ENCODE assay signal across 11 cellular contexts in genomic region chr2:234191819-234192407, GRCh38.
DNase-seq lines count a peak whose midpoint lies in the region; ATAC-seq and TF ChIP-seq lines count a peak whose summit lies in the region.
"Had no signal": no experiment of that assay in that cellular context is flagged by ENCODE, and none has a peak within 500 bp of the region (broad histone marks: within the 10 kb centered on the region; RNA-seq: fewer than 3 reads in every experiment).

No MANE protein-coding gene starts in this region.

- H3K4me1 ChIP-seq in upper lobe of right lung (no peaks in the 10 kb centered on the region), left ventricle myocardium inferior (no peaks in the 10 kb centered on the region)

- CTCF ChIA-PET in T-cell (lab: Charles Lee), result no interaction called here

- TF ChIP-seq CTCF in choroid plexus epithelial cell (conservative IDR thresholded peaks at IDR 0.05; ENCODE audit: low read depth, low read length) (peak; percentile 14), upper lobe of right lung (IDR thresholded peaks at IDR 0.05) (no peak), left ventricle myocardium inferior (IDR thresholded peaks at IDR 0.05; ENCODE audit: borderline replicate concordance) (no peak)

- no peaks in the 10 kb centered on the region for H3K9me3 ChIP-seq in upper lobe of right lung
- H3K9me3 ChIP-seq in left ventricle myocardium inferior (replicated peaks), result no peaks in the 10 kb centered on the region

- H3K4me3 ChIP-seq in choroid plexus epithelial cell (ENCODE audit: low read depth, low read length) (no peak overlapping the region), upper lobe of right lung (no peak overlapping the region), left ventricle myocardium inferior (no peak overlapping the region)

- H3K27ac Mint-ChIP-seq in T-cell, result no peak overlapping the region
- H3K27ac Mint-ChIP-seq: activated T-helper 17 cell treated with anti-CD3 and anti-CD28 coated beads, Interleukin-2, amount 50 U/mL, for 72 hours had no signal

- H3K4me1 Mint-ChIP-seq in T-cell, result peaks cover 0 to 9% (median 3%) of the 10 kb centered on the region in 3 donors
- H3K4me1 Mint-ChIP-seq: activated T-helper 17 cell treated with anti-CD3 and anti-CD28 coated beads, Interleukin-2, amount 50 U/mL, for 72 hours had no signal

- intact Hi-C loops in upper lobe of right lung (cut with DNase I) (no loop called here), left ventricle myocardium inferior (cut with micrococcal nuclease) (no loop called here)

- no peaks in the 10 kb centered on the region for H3K36me3 Mint-ChIP-seq in T-cell

- H3K27me3 ChIP-seq in upper lobe of right lung (no peaks in the 10 kb centered on the region), left ventricle myocardium inferior (ENCODE audit: low read depth) (peaks cover 72% of the 10 kb centered on the region)

- POLR2A ChIA-PET in T-cell (lab: Charles Lee), result interaction anchor here in 1 of 2 donors (0.6 to 1.1 kb wide), 2 partner anchors 11 to 1194 kb away, joined by 3 read pairs; no protein-coding TSS in a partner anchor

- no peak overlapping the region for H3K4me3 Mint-ChIP-seq in T-cell
- H3K4me3 Mint-ChIP-seq: activated T-helper 17 cell treated with anti-CD3 and anti-CD28 coated beads, Interleukin-2, amount 50 U/mL, for 72 hours had no signal

- H3K27ac ChIP-seq in upper lobe of right lung (no peak overlapping the region), left ventricle myocardium inferior (replicated peaks) (no peak overlapping the region)

- H3K36me3 ChIP-seq in upper lobe of right lung, result no peaks in the 10 kb centered on the region
- no peaks in the 10 kb centered on the region for H3K36me3 ChIP-seq in left ventricle myocardium inferior

- DNase-seq in NCI-H510A treated with DMSO at 0.1 percent for 48 hours (lab: John Stamatoyannopoulos, UW), result peak; percentile 49
- DNase-seq in NCI-H510A (lab: John Stamatoyannopoulos, UW), result no peak
- peak; percentile 94 for DNase-seq in NCI-H345 (lab: John Stamatoyannopoulos, UW)
- DNase-seq in choroid plexus epithelial cell (ENCODE audit: low read depth), result peak; percentile 42
- DNase-seq in upper lobe of right lung, result no peak
- DNase-seq in NK-92 treated with Interleukin-12 subunit alpha and Interleukin-12 subunit beta, amount 100 ng/mL, for 24 hours (lab: John Stamatoyannopoulos, UW), result no peak
- no peak for DNase-seq in left ventricle myocardium inferior
- no peak for DNase-seq in T-cell
- DNase-seq: NCI-H526 treated with DMSO at 0.1 percent for 48 hours; stimulated activated CD8-positive, alpha-beta memory T cell treated with anti-CD3 and anti-CD28 coated beads, Interleukin-4, amount 100 ng/mL, for 48 hours had no signal

- peaks cover 0 to 3% of the 10 kb centered on the region in 2 donors for H3K27me3 Mint-ChIP-seq in T-cell
- H3K27me3 Mint-ChIP-seq: activated T-helper 17 cell treated with anti-CD3 and anti-CD28 coated beads, Interleukin-2, amount 50 U/mL, for 72 hours had no signal

- ATAC-seq in upper lobe of right lung (peak; percentile 28), T-cell (replicated peaks in 1 of 4) (no peak)
- ATAC-seq: activated T-helper 17 cell treated with anti-CD3 and anti-CD28 coated beads, Interleukin-2, amount 50 U/mL, for 72 hours had no signal

- H3K9me3 Mint-ChIP-seq in T-cell, result peaks cover 0 to 2% (median 0%) of the 10 kb centered on the region in 3 donors
- H3K9me3 Mint-ChIP-seq: activated T-helper 17 cell treated with anti-CD3 and anti-CD28 coated beads, Interleukin-2, amount 50 U/mL, for 72 hours had no signal

Comparison
In these comparisons a context has a peak if more than half of its experiments do, and no peak if none do; other contexts are left out.
1. DNase-seq: peak in NCI-H510A treated with DMSO at 0.1 percent for 48 hours (single experiment), NCI-H345 (single experiment) and choroid plexus epithelial cell (single experiment); none in NCI-H510A (single experiment), upper lobe of right lung (single experiment), NK-92 treated with Interleukin-12 subunit alpha and Interleukin-12 subunit beta, amount 100 ng/mL, for 24 hours (single experiment), left ventricle myocardium inferior (single experiment) and T-cell (0 of 34).